In genomic region chr11:29448246-29448877, GRCh38 we compare ENCODE assay signal across 9 cellular contexts.
DNase-seq lines count a peak whose midpoint lies in the region; ATAC-seq and TF ChIP-seq lines count a peak whose summit lies in the region.
"Had no signal": no experiment of that assay in that cellular context is flagged by ENCODE, and none has a peak within 500 bp of the region (broad histone marks: within the 10 kb centered on the region; RNA-seq: fewer than 3 reads in every experiment).

No MANE protein-coding gene starts in this region.

- peak; percentile 65 for TF ChIP-seq CTCF in SK-N-SH (IDR thresholded peaks at IDR 0.05)
- TF ChIP-seq CTCF in heart right ventricle (IDR thresholded peaks at IDR 0.05), result peak in 8 of 9 donors; percentile 17 to 64 (median 54)
- TF ChIP-seq CTCF in tibial artery (IDR thresholded peaks at IDR 0.05), result peak; percentile 10 to 18
- no peak for TF ChIP-seq CTCF in ovary (IDR thresholded peaks at IDR 0.05)

- 20% methylated on average over 3 of the region's 3 CpGs for WGBS in SK-N-SH (ENCODE audit: low lambda C conversion rate)
- 41 to 45% methylated on average over 3 of the region's 3 CpGs for WGBS in heart right ventricle, 2 donors
- 40 to 43% (median 40%) methylated on average over 3 of the region's 3 CpGs for WGBS in ovary, 3 donors

- H3K9ac ChIP-seq in SK-N-SH, result no peak overlapping the region

- H3K27me3 ChIP-seq in SK-N-SH (ENCODE audit: insufficient read depth), result no peaks in the 10 kb centered on the region
- H3K27me3 ChIP-seq in heart right ventricle, result no peaks in the 10 kb centered on the region
- H3K27me3 ChIP-seq in tibial artery, result no peaks in the 10 kb centered on the region
- no peaks in the 10 kb centered on the region for H3K27me3 ChIP-seq in ovary

- intact Hi-C loops in heart right ventricle (cut with DNase I), result loop anchor here in 2 of 10 donors (5.0 to 10.0 kb wide), 3 partner anchors 676 to 864 kb away; no protein-coding TSS in a partner anchor
- intact Hi-C loops in tibial artery (cut with DNase I; ENCODE audit: low total_unique reads), result no loop called here
- intact Hi-C loops in ovary (cut with DNase I), result no loop called here

- no peaks in the 10 kb centered on the region for H4K20me1 ChIP-seq in SK-N-SH (ENCODE audit: insufficient read depth)

- no peak overlapping the region for H3K4me2 ChIP-seq in SK-N-SH

- H3K4me1 ChIP-seq in SK-N-SH (ENCODE audit: control insufficient read depth in 1 of 2, insufficient read depth in 2 of 2, low read depth in 1 of 2, low read length in 1 of 2), result peaks cover 0 to 8% of the 10 kb centered on the region in 2 experiments; a peak in 2 of 4 replicates
- peaks cover 0 to 4% (median 0%) of the 10 kb centered on the region in 9 donors for H3K4me1 ChIP-seq in heart right ventricle
- H3K4me1 ChIP-seq in tibial artery, result no peaks in the 10 kb centered on the region
- no peaks in the 10 kb centered on the region for H3K4me1 ChIP-seq in ovary (ENCODE audit: insufficient read depth)

- H3K9me3 ChIP-seq in SK-N-SH (no peaks in the 10 kb centered on the region), heart right ventricle (no peaks in the 10 kb centered on the region), tibial artery (no peaks in the 10 kb centered on the region), ovary (no peaks in the 10 kb centered on the region)

- H3K36me3 Mint-ChIP-seq in activated T-cell treated with anti-CD3 and anti-CD28 coated beads, Interleukin-2, amount 50 U/mL, for 4 hours (ENCODE audit: insufficient read depth), result no peaks in the 10 kb centered on the region
- H3K36me3 Mint-ChIP-seq: CD4-positive, alpha-beta memory T cell had no signal

- H3K27ac ChIP-seq in SK-N-SH (ENCODE audit: low read depth in 2 of 2, low read length in 1 of 2) (no peak overlapping the region), heart right ventricle (no peak overlapping the region), tibial artery (no peak overlapping the region), ovary (no peak overlapping the region)

- H3K36me3 ChIP-seq in SK-N-SH (replicated peaks in 1 of 2; ENCODE audit: control insufficient read depth in 1 of 2, insufficient read depth in 2 of 2, low read length in 1 of 2) (no peaks in the 10 kb centered on the region), heart right ventricle (no peaks in the 10 kb centered on the region), tibial artery (no peaks in the 10 kb centered on the region), ovary (no peaks in the 10 kb centered on the region)

- TF ChIP-seq POLR2A in ovary (IDR thresholded peaks at IDR 0.05), result no peak

- H3F3A ChIP-seq in SK-N-SH (replicated peaks; ENCODE audit: insufficient read depth), result peaks cover 13% of the 10 kb centered on the region

- peak in 1 of 8 donors; percentile 58 for ATAC-seq in heart right ventricle
- no peak for ATAC-seq in activated T-cell treated with anti-CD3 and anti-CD28 coated beads, Interleukin-2, amount 50 U/mL, for 4 hours

- no peaks in the 10 kb centered on the region for H3K27me3 Mint-ChIP-seq in activated T-cell treated with anti-CD3 and anti-CD28 coated beads, Interleukin-2, amount 50 U/mL, for 4 hours (ENCODE audit: low read depth)
- H3K27me3 Mint-ChIP-seq: CD4-positive, alpha-beta memory T cell had no signal

- no peak for TF ChIP-seq EP300 in SK-N-SH (IDR thresholded peaks at IDR 0.05; ENCODE audit: borderline replicate concordance in 1 of 2, low read depth in 1 of 2, low read length in 1 of 2)
- no peak for TF ChIP-seq EP300 in ovary (IDR thresholded peaks at IDR 0.05)

- DNase-seq in NCI-H1436 (lab: John Stamatoyannopoulos, UW) (peak; percentile 0), NCI-H1436 treated with DMSO at 0.1 percent for 48 hours (lab: John Stamatoyannopoulos, UW) (no peak), SK-N-SH (no peak), heart right ventricle (no peak), tibial artery (no peak), NCI-H2107 treated with DMSO at 0.1 percent for 48 hours (lab: John Stamatoyannopoulos, UW; ENCODE audit: unreplicated experiment) (no peak), ovary (no peak)
- no peak for DNase-seq in activated T-cell treated with anti-CD3 and anti-CD28 coated beads, Interleukin-2, amount 50 U/mL, for 4 hours
- DNase-seq: CD4-positive, alpha-beta memory T cell had no signal

- peak overlapping the region in 1 of 2 experiments; percentile 7; a peak in 1 of 4 replicates for H3K4me3 ChIP-seq in SK-N-SH (ENCODE audit: low read depth in 2 of 2, low read length in 1 of 2)
- H3K4me3 ChIP-seq in heart right ventricle, result no peak overlapping the region
- no peak overlapping the region for H3K4me3 ChIP-seq in tibial artery
- H3K4me3 ChIP-seq in ovary, result no peak overlapping the region

- no peaks in the 10 kb centered on the region for H3K4me1 Mint-ChIP-seq in activated T-cell treated with anti-CD3 and anti-CD28 coated beads, Interleukin-2, amount 50 U/mL, for 4 hours (ENCODE audit: low read depth)
- H3K4me1 Mint-ChIP-seq: CD4-positive, alpha-beta memory T cell had no signal

- H2AFZ ChIP-seq in SK-N-SH (ENCODE audit: low read depth), result no peak overlapping the region

- no peaks in the 10 kb centered on the region for H3K9me2 ChIP-seq in SK-N-SH

- CTCF ChIA-PET in SK-N-SH (lab: Yijun Ruan, JAX), result interaction anchor here (0.7 to 1.7 kb wide), 6 partner anchors 9 to 694 kb away, joined by 3 to 13 read pairs (median 3); no protein-coding TSS in a partner anchor

- H3K9me3 Mint-ChIP-seq in activated T-cell treated with anti-CD3 and anti-CD28 coated beads, Interleukin-2, amount 50 U/mL, for 4 hours, result no peaks in the 10 kb centered on the region

- no peak overlapping the region for H3K4me3 Mint-ChIP-seq in activated T-cell treated with anti-CD3 and anti-CD28 coated beads, Interleukin-2, amount 50 U/mL, for 4 hours
- H3K4me3 Mint-ChIP-seq: CD4-positive, alpha-beta memory T cell had no signal

- POLR2A ChIA-PET in SK-N-SH (lab: Yijun Ruan, JAX), result no interaction called here

- no peaks in the 10 kb centered on the region for H3K79me2 ChIP-seq in SK-N-SH (ENCODE audit: insufficient read depth)

- peak; percentile 64 for TF ChIP-seq RAD21 in SK-N-SH (IDR thresholded peaks at IDR 0.05; ENCODE audit: low read length)

TF ChIP-seq in SK-N-SH, 30 proteins besides CTCF, POLR2A, EP300 and RAD21:
- TF ChIP-seq POLR2AphosphoS5 (IDR thresholded peaks at IDR 0.05; ENCODE audit: low read depth, low read length), result no peak
- TF ChIP-seq FOXM1 (IDR thresholded peaks at IDR 0.05; ENCODE audit: low read depth), result no peak
- no peak for TF ChIP-seq SIN3A (IDR thresholded peaks at IDR 0.05; ENCODE audit: borderline replicate concordance, low read depth, low read length)
- TF ChIP-seq SMC3 (IDR thresholded peaks at IDR 0.05; ENCODE audit: low read depth, low read length), result peak; percentile 37
- no peak for TF ChIP-seq RCOR1 (IDR thresholded peaks at IDR 0.05; ENCODE audit: low read length)
- TF ChIP-seq GABPA (IDR thresholded peaks at IDR 0.05; ENCODE audit: low read depth), result no peak
- TF ChIP-seq JUND (IDR thresholded peaks at IDR 0.05), result no peak

Comparison
In these comparisons a context has a peak if more than half of its experiments do, and no peak if none do; other contexts are left out.
1. CTCF ChIP-seq: peak in SK-N-SH (single experiment), heart right ventricle (8 of 9) and tibial artery (2 of 2); none in ovary (0 of 3).